Comparison of ENCODE assay signal across 16 cellular contexts in the genomic region with DNA sequence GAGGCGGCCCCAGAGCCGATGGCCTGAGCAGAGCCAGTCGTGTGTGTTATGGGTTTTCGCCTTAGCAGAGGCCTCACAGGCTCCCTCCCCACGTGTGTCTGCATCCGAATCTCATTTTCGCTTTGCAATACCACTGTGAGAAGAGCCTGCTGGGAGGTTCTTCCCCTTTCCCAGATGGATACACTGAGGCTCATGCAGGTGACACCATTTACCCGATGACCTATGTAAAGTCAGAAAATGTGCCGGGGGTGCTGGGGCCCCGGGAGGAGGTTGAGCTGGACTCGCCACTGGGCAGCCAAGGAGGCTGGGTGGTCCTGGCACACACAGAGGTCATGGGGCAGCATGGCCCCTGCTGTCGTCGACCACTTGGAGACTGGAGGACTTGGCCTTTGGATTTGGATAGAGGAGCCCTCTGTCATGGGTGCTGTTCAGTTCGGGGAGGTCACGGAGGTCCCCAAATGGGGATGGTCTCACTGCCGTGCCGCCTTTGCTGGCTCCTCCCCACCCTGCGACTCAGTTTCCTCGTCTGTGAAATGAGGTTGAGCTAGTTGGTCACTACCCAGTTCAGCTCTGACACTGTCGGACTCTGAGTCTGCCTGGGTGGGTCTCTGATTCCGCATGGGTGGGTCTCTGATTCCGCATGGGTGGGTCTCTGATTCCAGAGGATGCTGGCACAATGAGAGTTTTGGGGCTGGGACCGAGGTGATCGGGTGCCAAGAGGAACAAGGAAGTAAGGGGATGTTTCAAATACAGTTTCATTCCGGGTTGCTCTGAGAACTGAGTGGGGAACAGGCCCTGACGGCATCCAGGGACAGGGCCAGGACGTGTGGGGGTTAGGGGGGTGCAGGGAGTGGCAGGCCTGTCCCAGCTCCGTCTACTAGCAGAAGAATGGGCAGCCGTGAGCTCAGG. TPM values are rescaled to one million over a fixed set of nuclear protein-coding genes. Genes with fewer than 3 reads are reported as not detected.
DNase-seq lines count a peak whose midpoint lies in the region; ATAC-seq, FAIRE-seq and TF ChIP-seq lines count a peak whose summit lies in the region.
"Had no signal": no experiment of that assay in that cellular context is flagged by ENCODE, and none has a peak within 500 bp of the region (broad histone marks: within the 10 kb centered on the region; RNA-seq: fewer than 3 reads in every experiment).

No MANE protein-coding gene starts in this region.

- H2BK12ac ChIP-seq in H1 (ENCODE audit: low read depth, low read length): no peak overlapping the region
- H2BK12ac ChIP-seq in mesenchymal stem cell (ENCODE audit: low read length in 2 of 2): no peak overlapping the region

- H3K9ac ChIP-seq in IMR-90 (ENCODE audit: low read depth, low read length) (no peak overlapping the region), H1 (replicated peaks in 1 of 4; ENCODE audit: extremely low read depth in 1 of 4, low read depth in 3 of 4, low read length in 3 of 4) (0 out of 7 replicates have a peak overlapping the region, but pooled peaks of 1 of the 4 experiments have one; percentile 13), mucosa of rectum (ENCODE audit: low read depth in 1 of 2, low read length in 2 of 2) (peak overlapping the region in 1 of 2 donors; percentile 18), mesenchymal stem cell (ENCODE audit: low read length) (no peak overlapping the region)
- H3K9ac ChIP-seq: BLaER1 treated with 17β-estradiol and CSF1 and Interleukin-3, amounts not matched to agents 10 nM and 100 nM had no signal

- POLR2A ChIA-PET in IMR-90 (lab: Charles Lee; ENCODE audit: unreplicated experiment) (no interaction called here), H1 (lab: Charles Lee; ENCODE audit: partially characterized antibody) (interaction anchor here (1.4 kb wide), 1 partner anchor 20 kb away, joined by 4 read pairs; no protein-coding TSS in a partner anchor)

- H3K36me3 ChIP-seq in IMR-90 (ENCODE audit: control insufficient read depth, insufficient read depth, low read length): no peaks in the 10 kb centered on the region
- H3K36me3 ChIP-seq in H1 (ENCODE audit: control insufficient read depth in 2 of 4, insufficient read depth in 4 of 4, low read length in 3 of 4): no peaks in the 10 kb centered on the region
- no peaks in the 10 kb centered on the region for H3K36me3 ChIP-seq in mucosa of rectum (ENCODE audit: control insufficient read depth in 2 of 2, insufficient read depth in 2 of 2, low read length in 2 of 2)
- no peaks in the 10 kb centered on the region for H3K36me3 ChIP-seq in mesenchymal stem cell (ENCODE audit: control insufficient read depth in 1 of 2, insufficient read depth in 2 of 2, low read depth in 1 of 2, low read length in 2 of 2)
- H3K36me3 ChIP-seq: BLaER1 treated with 17β-estradiol and CSF1 and Interleukin-3, amounts not matched to agents 10 nM and 100 nM had no signal

- H3K4me1 ChIP-seq in IMR-90 (ENCODE audit: control insufficient read depth, insufficient read depth, low read length): no peaks in the 10 kb centered on the region
- H3K4me1 ChIP-seq in H1 (replicated peaks in 1 of 4; ENCODE audit: control insufficient read depth in 3 of 4, insufficient read depth in 4 of 4, low read length in 3 of 4): peaks cover 0 to 10% (median 5%) of the 10 kb centered on the region in 4 experiments; a peak in 6 of 7 replicates
- peaks cover 4 to 9% of the 10 kb centered on the region in 2 donors for H3K4me1 ChIP-seq in mucosa of rectum (ENCODE audit: control insufficient read depth in 2 of 2, insufficient read depth in 2 of 2, low read length in 2 of 2)
- no peaks in the 10 kb centered on the region for H3K4me1 ChIP-seq in mesenchymal stem cell (ENCODE audit: control insufficient read depth, insufficient read depth, low read depth, low read length)
- H3K4me1 ChIP-seq: BLaER1 treated with 17β-estradiol and CSF1 and Interleukin-3, amounts not matched to agents 10 nM and 100 nM had no signal

- TF ChIP-seq RAD21 in IMR-90 (IDR thresholded peaks at IDR 0.05; ENCODE audit: low read length) (no peak), H1 (IDR thresholded peaks at IDR 0.05 in 1 of 2, conservative IDR thresholded peaks at IDR 0.05 in 1 of 2; ENCODE audit: low read depth in 2 of 2, low read length in 2 of 2) (no peak)

- H3K27me3 ChIP-seq in IMR-90 (ENCODE audit: control insufficient read depth, insufficient read depth, low read length) (peaks cover 50% of the 10 kb centered on the region), H1 (replicated peaks in 1 of 4; ENCODE audit: control insufficient read depth in 3 of 4, extremely low read depth in 1 of 4, insufficient read depth in 3 of 4, low read length in 3 of 4) (no peaks in the 10 kb centered on the region), mucosa of rectum (ENCODE audit: control insufficient read depth in 2 of 2, insufficient read depth in 2 of 2, low read length in 2 of 2) (no peaks in the 10 kb centered on the region), mesenchymal stem cell (ENCODE audit: control insufficient read depth in 1 of 2, insufficient read depth in 1 of 2, low read length in 2 of 2) (peaks cover 13 to 59% of the 10 kb centered on the region in 2 experiments)
- H3K27me3 ChIP-seq: BLaER1 treated with 17β-estradiol and CSF1 and Interleukin-3, amounts not matched to agents 10 nM and 100 nM had no signal

- H3K9me3 ChIP-seq in IMR-90 (ENCODE audit: control insufficient read depth, insufficient read depth, low read length) (no peaks in the 10 kb centered on the region), H1 (ENCODE audit: insufficient read depth in 2 of 2, low read depth in 1 of 2, low read length in 1 of 2) (peaks cover 0 to 2% of the 10 kb centered on the region in 2 experiments; a peak in 1 of 4 replicates), mucosa of rectum (ENCODE audit: control insufficient read depth in 2 of 2, low read length in 2 of 2) (no peaks in the 10 kb centered on the region), mesenchymal stem cell (ENCODE audit: control insufficient read depth, low read length) (no peaks in the 10 kb centered on the region)

- H2BK120ac ChIP-seq in IMR-90 (ENCODE audit: low read depth, low read length): no peak overlapping the region
- no peak overlapping the region for H2BK120ac ChIP-seq in H1 (replicated peaks; ENCODE audit: low read depth, low read length)
- H2BK120ac ChIP-seq in mesenchymal stem cell (ENCODE audit: low read depth, low read length): no peak overlapping the region

- H3K56ac ChIP-seq in IMR-90 (ENCODE audit: extremely low read depth, insufficient read depth, low read length): no peak overlapping the region
- no peak overlapping the region for H3K56ac ChIP-seq in H1 (replicated peaks; ENCODE audit: insufficient read length, low read depth, low read length)

- H3K4me3 ChIP-seq in IMR-90 (ENCODE audit: insufficient read depth, low read depth, low read length): no peak overlapping the region
- no peak overlapping the region for H3K4me3 ChIP-seq in H1 (ENCODE audit: extremely low read depth in 1 of 4, insufficient read depth in 2 of 4, low read depth in 3 of 4, low read length in 4 of 4)
- H3K4me3 ChIP-seq in mucosa of rectum (ENCODE audit: low read length in 2 of 2): no peak overlapping the region
- H3K4me3 ChIP-seq in mesenchymal stem cell (ENCODE audit: insufficient read depth in 1 of 2, low read depth in 1 of 2, low read length in 2 of 2): no peak overlapping the region
- H3K4me3 ChIP-seq: BLaER1 treated with 17β-estradiol and CSF1 and Interleukin-3, amounts not matched to agents 10 nM and 100 nM had no signal

- no peaks in the 10 kb centered on the region for H3K4me1 Mint-ChIP-seq in stimulated activated effector memory CD8-positive, alpha-beta T cell treated with anti-CD3 and anti-CD28 coated beads, Interleukin-12 subunit alpha, Interleukin-12 subunit beta, amount 100 ng/mL, for 72 hours
- H3K4me1 Mint-ChIP-seq: CD4-positive, CD25-positive, alpha-beta regulatory T cell had no signal

- H4K5ac ChIP-seq in IMR-90 (ENCODE audit: low read depth, low read length): no peak overlapping the region
- H4K5ac ChIP-seq in H1 (ENCODE audit: insufficient read length, low read depth, low read length): no peak overlapping the region

- TF ChIP-seq POLR2A in IMR-90 (IDR thresholded peaks at IDR 0.05; ENCODE audit: low read depth, low read length): no peak
- TF ChIP-seq POLR2A in H1 (IDR thresholded peaks at IDR 0.05; ENCODE audit: control extremely low read depth in 1 of 2, low read depth in 2 of 2, low read length in 2 of 2): no peak

- H3K23ac ChIP-seq in IMR-90 (ENCODE audit: low read depth, low read length): no peak overlapping the region
- no peak overlapping the region for H3K23ac ChIP-seq in H1 (ENCODE audit: insufficient read length)
- H3K23ac ChIP-seq in mesenchymal stem cell (ENCODE audit: low read length in 2 of 2): no peak overlapping the region

- no peaks in the 10 kb centered on the region for H3K23me2 ChIP-seq in H1 (ENCODE audit: low read depth, low read length)

- H2AFZ ChIP-seq in IMR-90 (replicated peaks; ENCODE audit: low read length, poor library complexity) (peak overlapping the region; percentile 5), H1 (ENCODE audit: low read length) (no peak overlapping the region), mesenchymal stem cell (ENCODE audit: low read depth, low read length) (no peak overlapping the region)

- DNase-seq in IMR-90: no peak
- DNase-seq in H1 (ENCODE audit: low read depth in 1 of 2, low spot score in 2 of 2): no peak
- no peak for DNase-seq in stimulated activated effector memory CD8-positive, alpha-beta T cell treated with anti-CD3 and anti-CD28 coated beads, Interleukin-12 subunit alpha, Interleukin-12 subunit beta, amount 100 ng/mL, for 72 hours (ENCODE audit: low spot score in 2 of 2)
- DNase-seq in mesenchymal stem cell: no peak
- no peak for DNase-seq in effector CD4-positive, alpha-beta T cell
- DNase-seq in HUDEP-2 (lab: John Stamatoyannopoulos, UW; ENCODE audit: unreplicated experiment in 76 of 76): no peak
- DNase-seq: ACHN; CD4-positive, CD25-positive, alpha-beta regulatory T cell; GF-D8 had no signal

- CTCF ChIA-PET in IMR-90 (lab: Yijun Ruan, JAX): interaction anchor here (1.6 kb wide), 1 partner anchor 15 kb away, joined by 4 read pairs; no protein-coding TSS in a partner anchor
- CTCF ChIA-PET in H1 (lab: Charles Lee; ENCODE audit: partially characterized antibody): interaction anchor here (0.7 to 2.7 kb wide), 4 partner anchors 16 to 61 kb away, joined by 3 to 13 read pairs (median 5); no protein-coding TSS in a partner anchor

- intact Hi-C loops in IMR-90 (cut with micrococcal nuclease): no loop called here

- no peak for TF ChIP-seq EP300 in H1 (IDR thresholded peaks at IDR 0.05; ENCODE audit: borderline replicate concordance in 1 of 2, low read depth in 2 of 2, low read length in 2 of 2)

- no peaks in the 10 kb centered on the region for H3K36me3 Mint-ChIP-seq in stimulated activated effector memory CD8-positive, alpha-beta T cell treated with anti-CD3 and anti-CD28 coated beads, Interleukin-12 subunit alpha, Interleukin-12 subunit beta, amount 100 ng/mL, for 72 hours
- H3K36me3 Mint-ChIP-seq: CD4-positive, CD25-positive, alpha-beta regulatory T cell had no signal

- H4K20me1 ChIP-seq in IMR-90 (ENCODE audit: insufficient read depth, low read length): no peaks in the 10 kb centered on the region
- H4K20me1 ChIP-seq in H1 (replicated peaks in 1 of 2; ENCODE audit: control insufficient read depth in 1 of 2, insufficient read depth in 2 of 2, low read length in 2 of 2): no peaks in the 10 kb centered on the region
- H4K20me1 ChIP-seq: BLaER1 treated with 17β-estradiol and CSF1 and Interleukin-3, amounts not matched to agents 10 nM and 100 nM had no signal

- H3K4ac ChIP-seq in IMR-90 (ENCODE audit: low read depth, low read length) (no peak overlapping the region), H1 (replicated peaks; ENCODE audit: insufficient read length, low read depth, low read length) (no peak overlapping the region), mesenchymal stem cell (ENCODE audit: low read depth in 1 of 2, low read length in 2 of 2) (no peak overlapping the region)

- H2AK9ac ChIP-seq in IMR-90 (replicated peaks; ENCODE audit: low read depth, low read length, poor library complexity): no peak overlapping the region

- dilution Hi-C loops in IMR-90 (cut with HindIII; ENCODE audit: low sequenced_read_pairs, unreplicated experiment): no loop called here

- H3K27ac Mint-ChIP-seq in stimulated activated effector memory CD8-positive, alpha-beta T cell treated with anti-CD3 and anti-CD28 coated beads, Interleukin-12 subunit alpha, Interleukin-12 subunit beta, amount 100 ng/mL, for 72 hours: peak overlapping the region; percentile 50

- H3K4me2 ChIP-seq in IMR-90 (ENCODE audit: low read depth, low read length): no peak overlapping the region
- H3K4me2 ChIP-seq in H1 (ENCODE audit: insufficient read depth in 1 of 2, low read depth in 2 of 2, low read length in 2 of 2): no peak overlapping the region
- no peak overlapping the region for H3K4me2 ChIP-seq in mesenchymal stem cell (ENCODE audit: low read length, poor library complexity, severe bottlenecking)
- H3K4me2 ChIP-seq: BLaER1 treated with 17β-estradiol and CSF1 and Interleukin-3, amounts not matched to agents 10 nM and 100 nM had no signal

- H3K79me1 ChIP-seq in IMR-90 (ENCODE audit: low read depth in 1 of 2, low read length in 2 of 2): no peaks in the 10 kb centered on the region
- H3K79me1 ChIP-seq in H1 (ENCODE audit: low read depth, low read length): no peaks in the 10 kb centered on the region
- H3K79me1 ChIP-seq in mesenchymal stem cell (replicated peaks; ENCODE audit: low read length, poor library complexity, severe bottlenecking): no peaks in the 10 kb centered on the region

- H3K27ac ChIP-seq in IMR-90 (ENCODE audit: insufficient read depth, low read length): no peak overlapping the region
- H3K27ac ChIP-seq in H1 (ENCODE audit: low read depth, low read length): no peak overlapping the region
- H3K27ac ChIP-seq in mucosa of rectum (ENCODE audit: low read depth in 2 of 2, low read length in 2 of 2): peak overlapping the region; percentile 52 to 77
- no peak overlapping the region for H3K27ac ChIP-seq in mesenchymal stem cell (ENCODE audit: low read length, poor library complexity, severe bottlenecking)
- H3K27ac ChIP-seq: BLaER1 treated with 17β-estradiol and CSF1 and Interleukin-3, amounts not matched to agents 10 nM and 100 nM; HL-60 had no signal

- H4K91ac ChIP-seq in IMR-90 (ENCODE audit: insufficient read depth, low read depth, low read length) (no peak overlapping the region), H1 (replicated peaks; ENCODE audit: insufficient read length, low read length) (no peak overlapping the region), mesenchymal stem cell (ENCODE audit: low read length) (no peak overlapping the region)

- H3K14ac ChIP-seq in IMR-90 (replicated peaks; ENCODE audit: low read depth, low read length) (no peak overlapping the region), H1 (ENCODE audit: insufficient read length) (no peak overlapping the region), mesenchymal stem cell (ENCODE audit: low read length in 2 of 2) (no peak overlapping the region)

- H3K18ac ChIP-seq in IMR-90 (ENCODE audit: low read depth, low read length): no peak overlapping the region
- H3K18ac ChIP-seq in H1 (ENCODE audit: extremely low read depth, low read length): no peak overlapping the region
- no peak overlapping the region for H3K18ac ChIP-seq in mesenchymal stem cell (ENCODE audit: low read depth in 1 of 2, low read length in 2 of 2)

- FAIRE-seq in H1 (lab: Jason Lieb, UNC): no peak
- FAIRE-seq: GM19239, H54 had no signal

- H3K79me2 ChIP-seq in H1 (ENCODE audit: control insufficient read depth in 1 of 2, insufficient read depth in 2 of 2, low read length in 2 of 2): no peaks in the 10 kb centered on the region

- H4K8ac ChIP-seq in IMR-90 (ENCODE audit: low read depth in 2 of 2, low read length in 2 of 2) (no peak overlapping the region), H1 (ENCODE audit: extremely low read depth, insufficient read depth, low read length) (no peak overlapping the region), mesenchymal stem cell (ENCODE audit: low read length) (no peak overlapping the region)

- H2AK5ac ChIP-seq in IMR-90 (ENCODE audit: low read depth, low read length): no peak overlapping the region
- H2AK5ac ChIP-seq in H1 (ENCODE audit: low read depth, low read length): no peak overlapping the region
- no peak overlapping the region for H2AK5ac ChIP-seq in mesenchymal stem cell (ENCODE audit: low read length, severe bottlenecking)

- BruUV-seq in IMR-90 (replicated peaks; lab: Mats Ljungman, UMichigan): no TSS peak

- in situ Hi-C loops in IMR-90 (cut with MboI; ENCODE audit: low sequenced_read_pairs): no loop called here

- no peaks in the 10 kb centered on the region for H3K9me1 ChIP-seq in IMR-90 (ENCODE audit: insufficient read depth, low read length)

- no peak overlapping the region for H2BK20ac ChIP-seq in IMR-90 (ENCODE audit: low read depth, low read length)
- no peak overlapping the region for H2BK20ac ChIP-seq in H1 (ENCODE audit: low read length)

- no peak overlapping the region for H3K4me3 Mint-ChIP-seq in stimulated activated effector memory CD8-positive, alpha-beta T cell treated with anti-CD3 and anti-CD28 coated beads, Interleukin-12 subunit alpha, Interleukin-12 subunit beta, amount 100 ng/mL, for 72 hours
- H3K4me3 Mint-ChIP-seq: CD4-positive, CD25-positive, alpha-beta regulatory T cell had no signal

- TF ChIP-seq CTCF in IMR-90 (conservative IDR thresholded peaks at IDR 0.05; ENCODE audit: low read depth, low read length) (no peak), H1 (IDR thresholded peaks at IDR 0.05; ENCODE audit: control extremely low read depth in 1 of 3, insufficient read depth in 1 of 3, low read depth in 1 of 3, low read length in 3 of 3) (no peak)

- no peak for ATAC-seq in IMR-90 (ENCODE audit: low read depth)
- no peak for ATAC-seq in stimulated activated effector memory CD8-positive, alpha-beta T cell treated with anti-CD3 and anti-CD28 coated beads, Interleukin-12 subunit alpha, Interleukin-12 subunit beta, amount 100 ng/mL, for 72 hours
- ATAC-seq: HCT116 had no signal

- H3K9me3 Mint-ChIP-seq in stimulated activated effector memory CD8-positive, alpha-beta T cell treated with anti-CD3 and anti-CD28 coated beads, Interleukin-12 subunit alpha, Interleukin-12 subunit beta, amount 100 ng/mL, for 72 hours: no peaks in the 10 kb centered on the region

- WGBS in IMR-90 (ENCODE audit: extremely low coverage in 2 of 2, insufficient read length in 1 of 2), 2 experiments: 66% methylated on average over 9 of the region's 29 CpGs; no CpG with 5 or more reads in 1 of the 2 experiments
- WGBS in H1 (ENCODE audit: extremely low coverage in 1 of 2, insufficient coverage in 1 of 2, insufficient read length in 1 of 2, insufficient replicate concordance in 2 of 2, low coverage in 1 of 2, low lambda C conversion rate in 2 of 2, missing lambda C conversion rate in 1 of 2), 2 experiments: 91% methylated on average over 27 of the region's 29 CpGs; no CpG with 5 or more reads in 1 of the 2 experiments
- WGBS in mesenchymal stem cell: 88% methylated on average over 26 of the region's 29 CpGs

- H2BK15ac ChIP-seq in IMR-90 (ENCODE audit: low read depth, low read length) (no peak overlapping the region), H1 (ENCODE audit: low read length) (0 out of 2 replicates have a peak overlapping the region, but pooled peaks have one; percentile 46), mesenchymal stem cell (ENCODE audit: low read depth, poor library complexity, severe bottlenecking) (no peak overlapping the region)

- H2BK5ac ChIP-seq in IMR-90 (ENCODE audit: low read depth, low read length, poor library complexity, severe bottlenecking): no peak overlapping the region
- H2BK5ac ChIP-seq in H1 (ENCODE audit: low read depth, low read length): 0 out of 2 replicates have a peak overlapping the region, but pooled peaks have one; percentile 52
- no peak overlapping the region for H2BK5ac ChIP-seq in mesenchymal stem cell (ENCODE audit: low read depth, low read length, poor library complexity, severe bottlenecking)

RNA-seq across cellular contexts. Expression of a gene that starts 23.2 kb away (rescaled TPM):
- total RNA-seq in IMR-90 (2012; rRNA removed): not detected in 2 replicates
- polyA plus RNA-seq in IMR-90 (2012; rRNA removed) (not detected in 2 replicates), H1 (2011; rRNA removed) (0.89 and 2.0 TPM in 2 replicates)
- polyA plus RNA-seq in IMR-90 (2012; cell fraction: cytosol; rRNA removed): not detected in 2 replicates
- not detected in 2 replicates for polyA plus RNA-seq in IMR-90 (2012; cell fraction: nucleus; rRNA removed; ENCODE audit: low replicate concordance)
- total RNA-seq in H1 (2021; fragmentation: NEBNext Ultra II Directional; extraction: Animal tissue kit (Norgen Biotek cat#: 25700)): 1.4 and 2.0 TPM in 2 replicates
- polyA plus RNA-seq in H1 (2011; cell fraction: cytosol; rRNA removed): 0.94 TPM
- polyA plus RNA-seq in H1 (2011; cell fraction: nucleus; rRNA removed): 5.4 TPM
- polyA plus RNA-seq in H1 (2012, experiment 1 of 2): 1.1 to 1.8 TPM (median 1.6 TPM) in 4 replicates
- polyA plus RNA-seq in H1 (2012, experiment 2 of 2): 0.34 TPM
- polyA plus RNA-seq in H1 (2013, experiment 1 of 2): 0.83 TPM
- polyA plus RNA-seq in H1 (2013, experiment 2 of 2): 0.59 TPM
- 0.98 and 2.0 TPM in 2 replicates for polyA minus RNA-seq in H1 (2011; rRNA and poly(A)+ RNA removed)
- polyA minus RNA-seq in H1 (2011; cell fraction: cytosol; rRNA and poly(A)+ RNA removed): 1.0 TPM
- 2.8 TPM for polyA minus RNA-seq in H1 (2011; cell fraction: nucleus; rRNA and poly(A)+ RNA removed)
- polyA plus RNA-seq in mesenchymal stem cell (2013, experiment 1 of 2): not detected
- polyA plus RNA-seq in mesenchymal stem cell (2013, experiment 2 of 2): not detected
- total RNA-seq: A172; CD4-positive, CD25-positive, alpha-beta regulatory T cell had no signal
- polyA plus RNA-seq: CD4-positive, CD25-positive, alpha-beta regulatory T cell had no signal

Comparison
In these comparisons a context has a peak if more than half of its experiments do, and no peak if none do; other contexts are left out.
1. H3K27ac ChIP-seq: peak in mucosa of rectum (2 of 2); none in IMR-90 (single experiment), H1 (single experiment) and mesenchymal stem cell (single experiment).